In the genomic region with DNA sequence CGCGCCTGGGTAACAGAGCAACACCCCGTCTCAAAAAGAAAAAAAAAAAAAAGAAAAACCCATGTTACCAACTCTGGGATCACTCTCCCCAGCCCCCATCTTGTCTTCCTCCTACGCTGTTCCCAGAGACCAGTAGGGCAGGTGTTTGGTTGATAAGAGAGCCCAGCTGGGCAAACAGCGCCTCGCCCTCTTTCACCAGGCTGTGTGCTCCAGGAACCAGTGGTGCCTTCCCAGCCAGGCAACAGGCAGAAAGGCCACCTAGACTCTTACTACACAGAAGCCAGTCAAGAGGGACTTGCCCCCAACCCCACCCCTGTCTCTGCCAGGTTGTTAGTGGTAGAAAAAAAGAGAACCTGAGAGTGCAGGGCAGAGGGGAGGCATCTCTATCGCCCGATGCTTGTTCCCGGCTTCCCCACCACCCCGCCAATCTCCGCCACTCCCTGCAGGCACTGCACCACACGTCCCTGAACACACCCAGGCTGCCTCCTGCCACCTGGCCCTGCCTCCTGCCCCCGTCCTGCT, we compare ENCODE assay signal across 12 cellular contexts. TPM values are rescaled to one million over a fixed set of nuclear protein-coding genes. Genes with fewer than 3 reads are reported as not detected.
A peak's percentile ranks its signal among the peaks of the same experiment; 100 is the strongest.
DNase-seq lines count a peak whose midpoint lies in the region; ATAC-seq and TF ChIP-seq lines count a peak whose summit lies in the region.
"Had no signal": no experiment of that assay in that cellular context is flagged by ENCODE, and none has a peak within 500 bp of the region (broad histone marks: within the 10 kb centered on the region; RNA-seq: fewer than 3 reads in every experiment).

No MANE protein-coding gene starts in this region.

- POLR2A ChIA-PET in CD4-positive, alpha-beta memory T cell (lab: Charles Lee; ENCODE audit: partially characterized antibody): no interaction called here
- POLR2A ChIA-PET in PC-9 (lab: Charles Lee; ENCODE audit: unreplicated experiment): interaction anchor here (0.6 kb wide), 1 partner anchor 624 kb away, joined by 18 read pairs; no protein-coding TSS in a partner anchor
- POLR2A ChIA-PET in activated CD4-positive, alpha-beta T cell treated with anti-CD3 and anti-CD28 coated beads, Interleukin-2, amount 10 ng/mL, durations not matched to agents 7 days and 5 days (lab: Charles Lee): no interaction called here

- peaks cover 9% of the 10 kb centered on the region for H3K36me3 ChIP-seq in CD4-positive, alpha-beta memory T cell (ENCODE audit: insufficient read depth, low read length)
- H3K36me3 ChIP-seq in PC-9 (ENCODE audit: low read depth) (no peaks in the 10 kb centered on the region), lower lobe of right lung (peaks cover 40% of the 10 kb centered on the region)

- H3K4me1 Mint-ChIP-seq in CD4-positive, alpha-beta memory T cell: peaks cover 5 to 30% (median 13%) of the 10 kb centered on the region in 4 donors
- H3K4me1 Mint-ChIP-seq in activated CD4-positive, alpha-beta T cell treated with anti-CD3 and anti-CD28 coated beads, Interleukin-2, amount 10 ng/mL, durations not matched to agents 7 days and 5 days: peaks cover 9% of the 10 kb centered on the region
- peaks cover 22% of the 10 kb centered on the region for H3K4me1 Mint-ChIP-seq in osteocyte (ENCODE audit: unreplicated experiment)

- peaks cover 15% of the 10 kb centered on the region; the same call in 1 of the 2 replicates for H3F3A ChIP-seq in PC-9 (ENCODE audit: insufficient read depth, low read depth)

- H3K27ac Mint-ChIP-seq in CD4-positive, alpha-beta memory T cell: peak overlapping the region in 6 of 7 donors; percentile 24 to 85 (median 77)
- no peak overlapping the region for H3K27ac Mint-ChIP-seq in activated CD4-positive, alpha-beta T cell treated with anti-CD3 and anti-CD28 coated beads, Interleukin-2, amount 10 ng/mL, durations not matched to agents 7 days and 5 days
- H3K27ac Mint-ChIP-seq in osteocyte (ENCODE audit: unreplicated experiment): no peak overlapping the region

- TF ChIP-seq CTCF in PC-9 (conservative IDR thresholded peaks at IDR 0.05) (no peak), lower lobe of right lung (IDR thresholded peaks at IDR 0.05) (no peak), osteocyte (IDR thresholded peaks at IDR 0.05) (no peak)

- H3K79me2 ChIP-seq in PC-9 (ENCODE audit: low read depth): peaks cover 55% of the 10 kb centered on the region

- H3K9me3 ChIP-seq in CD4-positive, alpha-beta memory T cell (ENCODE audit: control insufficient read depth in 1 of 2, low read length in 2 of 2): no peaks in the 10 kb centered on the region
- no peaks in the 10 kb centered on the region for H3K9me3 ChIP-seq in PC-9 (ENCODE audit: insufficient read depth, low read depth)
- no peaks in the 10 kb centered on the region for H3K9me3 ChIP-seq in lower lobe of right lung
- H3K9me3 ChIP-seq: adrenal gland, upper lobe of left lung had no signal

- H3K4me3 ChIP-seq in CD4-positive, alpha-beta memory T cell (ENCODE audit: low read length in 2 of 2): no peak overlapping the region
- H3K4me3 ChIP-seq in PC-9 (no peak overlapping the region), lower lobe of right lung (no peak overlapping the region)
- H3K4me3 ChIP-seq: adrenal gland, lung, upper lobe of left lung had no signal

- no peak overlapping the region for H3K27ac ChIP-seq in CD4-positive, alpha-beta memory T cell (ENCODE audit: low read depth, low read length)
- H3K27ac ChIP-seq in PC-9 (peak overlapping the region; percentile 44; the same call in 1 of the 2 replicates), lower lobe of right lung (no peak overlapping the region)

- intact Hi-C loops in CD4-positive, alpha-beta memory T cell (cut with micrococcal nuclease): no loop called here
- intact Hi-C loops in PC-9 (cut with micrococcal nuclease; ENCODE audit: unreplicated experiment) (loop anchor here (1.0 to 5.0 kb wide), 3 partner anchors 101 to 287 kb away; no protein-coding TSS in a partner anchor), lower lobe of right lung (cut with DNase I) (no loop called here)

- H3K27me3 Mint-ChIP-seq in CD4-positive, alpha-beta memory T cell: no peaks in the 10 kb centered on the region
- H3K27me3 Mint-ChIP-seq in activated CD4-positive, alpha-beta T cell treated with anti-CD3 and anti-CD28 coated beads, Interleukin-2, amount 10 ng/mL, durations not matched to agents 7 days and 5 days: no peaks in the 10 kb centered on the region
- no peaks in the 10 kb centered on the region for H3K27me3 Mint-ChIP-seq in osteocyte (ENCODE audit: unreplicated experiment)

- BruUV-seq in PC-9 (replicated peaks; lab: Mats Ljungman, UMichigan): no TSS peak

- H3K27me3 ChIP-seq in CD4-positive, alpha-beta memory T cell (ENCODE audit: insufficient read depth, low read length): no peaks in the 10 kb centered on the region
- H3K27me3 ChIP-seq in PC-9 (ENCODE audit: insufficient read depth, low read depth): no peaks in the 10 kb centered on the region
- no peaks in the 10 kb centered on the region for H3K27me3 ChIP-seq in lower lobe of right lung (ENCODE audit: low read depth)
- H3K27me3 ChIP-seq: adrenal gland, upper lobe of left lung had no signal

- peak overlapping the region; percentile 34 for H3K4me2 ChIP-seq in PC-9

- DNase-seq in CD4-positive, alpha-beta memory T cell: no peak
- DNase-seq in NCI-H1092 treated with DMSO at 0.1 percent for 48 hours (lab: John Stamatoyannopoulos, UW): peak; percentile 97
- peak; percentile 77 to 79 for DNase-seq in PC-9
- DNase-seq in lower lobe of right lung: peak; percentile 69
- no peak for DNase-seq in activated CD4-positive, alpha-beta T cell treated with anti-CD3 and anti-CD28 coated beads, Interleukin-2, amount 10 ng/mL, durations not matched to agents 7 days and 5 days
- DNase-seq in activated CD8-positive, alpha-beta memory T cell treated with anti-CD3 and anti-CD28 coated beads, Interleukin-2, amount 50 U/mL, for 4 hours: no peak
- DNase-seq in osteocyte (ENCODE audit: extremely low spot score, unreplicated experiment): no peak
- DNase-seq: EL had no signal

- no peaks in the 10 kb centered on the region for H3K9me3 Mint-ChIP-seq in CD4-positive, alpha-beta memory T cell
- H3K9me3 Mint-ChIP-seq in activated CD4-positive, alpha-beta T cell treated with anti-CD3 and anti-CD28 coated beads, Interleukin-2, amount 10 ng/mL, durations not matched to agents 7 days and 5 days: no peaks in the 10 kb centered on the region
- H3K9me3 Mint-ChIP-seq in osteocyte (ENCODE audit: unreplicated experiment): no peaks in the 10 kb centered on the region

- peaks cover 21 to 52% of the 10 kb centered on the region in 2 donors for H3K36me3 Mint-ChIP-seq in CD4-positive, alpha-beta memory T cell
- H3K36me3 Mint-ChIP-seq in activated CD4-positive, alpha-beta T cell treated with anti-CD3 and anti-CD28 coated beads, Interleukin-2, amount 10 ng/mL, durations not matched to agents 7 days and 5 days (ENCODE audit: low read depth): peaks cover 21% of the 10 kb centered on the region
- H3K36me3 Mint-ChIP-seq in osteocyte (ENCODE audit: unreplicated experiment): peaks cover 3% of the 10 kb centered on the region

- H3K4me3 Mint-ChIP-seq in CD4-positive, alpha-beta memory T cell: no peak overlapping the region
- no peak overlapping the region for H3K4me3 Mint-ChIP-seq in activated CD4-positive, alpha-beta T cell treated with anti-CD3 and anti-CD28 coated beads, Interleukin-2, amount 10 ng/mL, durations not matched to agents 7 days and 5 days
- H3K4me3 Mint-ChIP-seq in osteocyte (ENCODE audit: unreplicated experiment): no peak overlapping the region

- ATAC-seq in lower lobe of right lung (peak; percentile 43 to 72), HG02571 (IDR thresholded peaks at IDR 0.05; ENCODE audit: unreplicated experiment) (no peak)

- H3K9me2 ChIP-seq in PC-9 (ENCODE audit: insufficient read depth): no peaks in the 10 kb centered on the region

- no peak overlapping the region for H2AFZ ChIP-seq in PC-9

- peaks cover 3% of the 10 kb centered on the region; the same call in 1 of the 2 replicates for H4K20me1 ChIP-seq in PC-9 (ENCODE audit: insufficient read depth)

- CTCF ChIA-PET in CD4-positive, alpha-beta memory T cell (lab: Charles Lee; ENCODE audit: partially characterized antibody): interaction anchor here (1.1 to 2.7 kb wide), 2 partner anchors 10 to 100 kb away, joined by 3 to 10 read pairs; no protein-coding TSS in a partner anchor
- CTCF ChIA-PET in PC-9 (lab: Charles Lee): no interaction called here
- CTCF ChIA-PET in activated CD4-positive, alpha-beta T cell treated with anti-CD3 and anti-CD28 coated beads, Interleukin-2, amount 10 ng/mL, durations not matched to agents 7 days and 5 days (lab: Charles Lee): interaction anchor here (0.6 to 0.7 kb wide), 2 partner anchors 39 to 244 kb away, joined by 3 to 4 read pairs; no protein-coding TSS in a partner anchor

- H3K4me1 ChIP-seq in CD4-positive, alpha-beta memory T cell (ENCODE audit: insufficient read depth, low read length): peaks cover 13% of the 10 kb centered on the region
- H3K4me1 ChIP-seq in PC-9 (replicated peaks; ENCODE audit: insufficient read depth) (peaks cover 27% of the 10 kb centered on the region), lower lobe of right lung (peaks cover 27% of the 10 kb centered on the region)

RNA-seq across cellular contexts. Expression of a gene that starts 14.0 kb away (rescaled TPM):
- total RNA-seq in CD4-positive, alpha-beta memory T cell: under 1 TPM in 1 of 2 experiments, not detected in 1; 0.17 TPM
- polyA plus RNA-seq in CD4-positive, alpha-beta memory T cell: not detected
- total RNA-seq in PC-9 (2021): not detected in 2 replicates
- not detected for total RNA-seq in lower lobe of right lung
- total RNA-seq in activated CD4-positive, alpha-beta T cell treated with anti-CD3 and anti-CD28 coated beads, Interleukin-2, amount 10 ng/mL, durations not matched to agents 7 days and 5 days: under 1 TPM; 0.08 to 0.30 TPM
- total RNA-seq in osteocyte: not detected in 2 replicates

RNA-seq across cellular contexts. Expression of a gene that starts 14.5 kb away (rescaled TPM):
- 10 to 100 TPM; 46.4 to 50.3 TPM for total RNA-seq in CD4-positive, alpha-beta memory T cell
- polyA plus RNA-seq in CD4-positive, alpha-beta memory T cell: 10 to 100 TPM; 58.4 to 66.7 TPM
- total RNA-seq in PC-9 (2021) (129 and 160 TPM in 2 replicates), lower lobe of right lung (100 TPM), osteocyte (20.3 and 21.9 TPM in 2 replicates)
- total RNA-seq in activated CD4-positive, alpha-beta T cell treated with anti-CD3 and anti-CD28 coated beads, Interleukin-2, amount 10 ng/mL, durations not matched to agents 7 days and 5 days: 10 to 100 TPM; 67.6 to 69.5 TPM

RNA-seq across cellular contexts. Expression of a gene that starts 32.3 kb away (rescaled TPM):
- total RNA-seq in CD4-positive, alpha-beta memory T cell: not detected
- not detected for polyA plus RNA-seq in CD4-positive, alpha-beta memory T cell
- total RNA-seq in PC-9 (2021) (not detected in 2 replicates), lower lobe of right lung (not detected), osteocyte (not detected in 2 replicates)
- total RNA-seq in activated CD4-positive, alpha-beta T cell treated with anti-CD3 and anti-CD28 coated beads, Interleukin-2, amount 10 ng/mL, durations not matched to agents 7 days and 5 days: not detected

RNA-seq across cellular contexts. Expression of a gene that starts 51.7 kb away (rescaled TPM):
- not detected for total RNA-seq in CD4-positive, alpha-beta memory T cell
- not detected for polyA plus RNA-seq in CD4-positive, alpha-beta memory T cell
- not detected in 2 replicates for total RNA-seq in PC-9 (2021)
- not detected for total RNA-seq in lower lobe of right lung
- total RNA-seq in activated CD4-positive, alpha-beta T cell treated with anti-CD3 and anti-CD28 coated beads, Interleukin-2, amount 10 ng/mL, durations not matched to agents 7 days and 5 days: not detected
- total RNA-seq in osteocyte: not detected in 2 replicates
- polyA plus RNA-seq: lung had no signal

Comparison
In these comparisons a context has a peak if more than half of its experiments do, and no peak if none do; other contexts are left out.
1. DNase-seq: peak in NCI-H1092 treated with DMSO at 0.1 percent for 48 hours (single experiment), PC-9 (2 of 2) and lower lobe of right lung (single experiment); none in CD4-positive, alpha-beta memory T cell (0 of 5), activated CD4-positive, alpha-beta T cell treated with anti-CD3 and anti-CD28 coated beads, Interleukin-2, amount 10 ng/mL, durations not matched to agents 7 days and 5 days (single experiment), activated CD8-positive, alpha-beta memory T cell treated with anti-CD3 and anti-CD28 coated beads, Interleukin-2, amount 50 U/mL, for 4 hours (single experiment) and osteocyte (single experiment).
2. H3K27ac Mint-ChIP-seq: peak in CD4-positive, alpha-beta memory T cell (6 of 7); none in activated CD4-positive, alpha-beta T cell treated with anti-CD3 and anti-CD28 coated beads, Interleukin-2, amount 10 ng/mL, durations not matched to agents 7 days and 5 days (single experiment) and osteocyte (single experiment).